8 cellular contexts compared by ENCODE assay signal in genomic region chr1:20731057-20731991, GRCh38. TPM values are rescaled to one million over a fixed set of nuclear protein-coding genes. Genes with fewer than 3 reads are reported as not detected.
DNase-seq lines count a peak whose midpoint lies in the region; ATAC-seq and TF ChIP-seq lines count a peak whose summit lies in the region.

No MANE protein-coding gene starts in this region.

- H3K27me3 ChIP-seq in BLaER1 (peaks cover 51% of the 10 kb centered on the region), GM23338 (ENCODE audit: insufficient read depth) (peaks cover 41% of the 10 kb centered on the region), subcutaneous abdominal adipose tissue (ENCODE audit: control insufficient read depth in 5 of 5, insufficient read depth in 4 of 5, low read length in 5 of 5) (peaks cover 29 to 39% (median 35%) of the 10 kb centered on the region in 5 donors)

- no peak overlapping the region for H2AFZ ChIP-seq in GM23338

- H3K9me3 ChIP-seq in BLaER1, result no peaks in the 10 kb centered on the region
- no peaks in the 10 kb centered on the region for H3K9me3 ChIP-seq in iPS-18c (ENCODE audit: control insufficient read depth, insufficient read depth, low read length)
- no peaks in the 10 kb centered on the region for H3K9me3 ChIP-seq in subcutaneous abdominal adipose tissue (ENCODE audit: control insufficient read depth in 5 of 5, low read length in 5 of 5)

- H3K4me2 ChIP-seq in BLaER1 (peak overlapping the region; percentile 100), GM23338 (peak overlapping the region; percentile 94)

- peak overlapping the region; percentile 66 for H3K4me3 ChIP-seq in BLaER1
- H3K4me3 ChIP-seq in GM23338, result peak overlapping the region; percentile 87
- peak overlapping the region; percentile 80 for H3K4me3 ChIP-seq in iPS-18c (ENCODE audit: insufficient read depth, low read depth, low read length)
- peak overlapping the region in 3 of 5 donors; percentile 47 to 80 (median 70) for H3K4me3 ChIP-seq in subcutaneous abdominal adipose tissue (ENCODE audit: low read depth in 1 of 5, low read length in 5 of 5)

- no peak for DNase-seq in GM23338 (ENCODE audit: low spot score)
- no peak for DNase-seq in activated CD8-positive, alpha-beta T cell treated with anti-CD3 and anti-CD28 coated beads, Interleukin-2, amount 10 ng/mL, durations not matched to agents 7 days and 5 days
- DNase-seq in H4 (ENCODE audit: low spot score), result no peak
- no peak for DNase-seq in NCI-H1092 (lab: John Stamatoyannopoulos, UW)
- DNase-seq in SIG-M5 treated with dmso at 0.1 percent for 504 hours (lab: John Stamatoyannopoulos, UW; ENCODE audit: unreplicated experiment), result no peak

- no peaks in the 10 kb centered on the region for H3K9me2 ChIP-seq in GM23338 (ENCODE audit: insufficient read depth)

- CTCF ChIA-PET in activated CD8-positive, alpha-beta T cell treated with anti-CD3 and anti-CD28 coated beads, Interleukin-2, amount 10 ng/mL, durations not matched to agents 7 days and 5 days (lab: Charles Lee), result interaction anchor here (1.0 to 4.1 kb wide), 3 partner anchors 11 to 464 kb away, joined by 3 to 15 read pairs (median 3); no protein-coding TSS in a partner anchor

- peak overlapping the region; percentile 75 for H3K4me3 Mint-ChIP-seq in GM23338
- H3K4me3 Mint-ChIP-seq in activated CD8-positive, alpha-beta T cell treated with anti-CD3 and anti-CD28 coated beads, Interleukin-2, amount 10 ng/mL, durations not matched to agents 7 days and 5 days, result peak overlapping the region; percentile 64

- no peaks in the 10 kb centered on the region for H3K79me2 ChIP-seq in GM23338 (replicated peaks; ENCODE audit: insufficient read depth)

- no peaks in the 10 kb centered on the region for H3K9me3 Mint-ChIP-seq in GM23338
- H3K9me3 Mint-ChIP-seq in activated CD8-positive, alpha-beta T cell treated with anti-CD3 and anti-CD28 coated beads, Interleukin-2, amount 10 ng/mL, durations not matched to agents 7 days and 5 days (ENCODE audit: insufficient read depth), result no peaks in the 10 kb centered on the region

- peaks cover 39% of the 10 kb centered on the region for H3K27me3 Mint-ChIP-seq in GM23338 (ENCODE audit: insufficient read depth, low read depth, poor library complexity)
- peaks cover 32% of the 10 kb centered on the region for H3K27me3 Mint-ChIP-seq in activated CD8-positive, alpha-beta T cell treated with anti-CD3 and anti-CD28 coated beads, Interleukin-2, amount 10 ng/mL, durations not matched to agents 7 days and 5 days (ENCODE audit: low read depth)

- peaks cover 16% of the 10 kb centered on the region; the same call in 1 of the 2 replicates for H3F3A ChIP-seq in GM23338 (replicated peaks; ENCODE audit: low read depth)

- no peak for TF ChIP-seq CTCF in GM23338 (conservative IDR thresholded peaks at IDR 0.05; ENCODE audit: low read depth in 2 of 2)

- H3K36me3 Mint-ChIP-seq in GM23338 (ENCODE audit: low read depth), result no peaks in the 10 kb centered on the region
- H3K36me3 Mint-ChIP-seq in activated CD8-positive, alpha-beta T cell treated with anti-CD3 and anti-CD28 coated beads, Interleukin-2, amount 10 ng/mL, durations not matched to agents 7 days and 5 days (ENCODE audit: low read depth), result peaks cover 4% of the 10 kb centered on the region

- H4K20me1 ChIP-seq in BLaER1 (peaks cover 36% of the 10 kb centered on the region), GM23338 (replicated peaks; ENCODE audit: insufficient read depth) (no peaks in the 10 kb centered on the region; the same call in 1 of the 2 replicates)

- ATAC-seq in GM23338, result no peak
- peak; percentile 24 for ATAC-seq in activated CD8-positive, alpha-beta T cell treated with anti-CD3 and anti-CD28 coated beads, Interleukin-2, amount 10 ng/mL, durations not matched to agents 7 days and 5 days

- POLR2A ChIA-PET in activated CD8-positive, alpha-beta T cell treated with anti-CD3 and anti-CD28 coated beads, Interleukin-2, amount 10 ng/mL, durations not matched to agents 7 days and 5 days (lab: Charles Lee), result interaction anchor here (0.6 to 1.5 kb wide), 4 partner anchors 14 to 55 kb away, joined by 3 to 7 read pairs (median 4); partner anchors contain the start of genes HP1BP3 and KIF17

- H3K9ac ChIP-seq in BLaER1, result 0 out of 2 replicates have a peak overlapping the region, but pooled peaks have one; percentile 4
- no peak overlapping the region for H3K9ac ChIP-seq in subcutaneous abdominal adipose tissue (ENCODE audit: low read length in 5 of 5)

- H3K4me1 Mint-ChIP-seq in GM23338, result peaks cover 28% of the 10 kb centered on the region
- peaks cover 20% of the 10 kb centered on the region for H3K4me1 Mint-ChIP-seq in activated CD8-positive, alpha-beta T cell treated with anti-CD3 and anti-CD28 coated beads, Interleukin-2, amount 10 ng/mL, durations not matched to agents 7 days and 5 days (ENCODE audit: low read depth)

- no peak overlapping the region for H3K27ac ChIP-seq in BLaER1
- no peak overlapping the region for H3K27ac ChIP-seq in GM23338 (ENCODE audit: low read depth)
- H3K27ac ChIP-seq in subcutaneous abdominal adipose tissue (ENCODE audit: low read depth, low read length), result no peak overlapping the region

- H3K4me1 ChIP-seq in BLaER1 (peaks cover 15% of the 10 kb centered on the region), GM23338 (ENCODE audit: insufficient read depth) (peaks cover 42% of the 10 kb centered on the region), subcutaneous abdominal adipose tissue (ENCODE audit: control insufficient read depth in 5 of 5, insufficient read depth in 5 of 5, low read length in 5 of 5) (peaks cover 2 to 24% (median 21%) of the 10 kb centered on the region in 5 donors)

- H3K27ac Mint-ChIP-seq in GM23338, result no peak overlapping the region
- H3K27ac Mint-ChIP-seq in activated CD8-positive, alpha-beta T cell treated with anti-CD3 and anti-CD28 coated beads, Interleukin-2, amount 10 ng/mL, durations not matched to agents 7 days and 5 days, result no peak overlapping the region

- H3K36me3 ChIP-seq in BLaER1, result no peaks in the 10 kb centered on the region
- no peaks in the 10 kb centered on the region for H3K36me3 ChIP-seq in GM23338 (ENCODE audit: insufficient read depth)
- H3K36me3 ChIP-seq in subcutaneous abdominal adipose tissue (ENCODE audit: control insufficient read depth in 5 of 5, insufficient read depth in 5 of 5, low read length in 5 of 5), result peaks cover 0 to 4% (median 0%) of the 10 kb centered on the region in 5 donors

TF ChIP-seq in GM23338, 12 proteins besides CTCF, POLR2A, EP300 and RAD21 (continues in another document):
- TF ChIP-seq ZNF331 (CRISPR knock-in tag; IDR thresholded peaks at IDR 0.05; ENCODE audit: low read depth) (no peak), EZH2phosphoT487 (IDR thresholded peaks at IDR 0.05; ENCODE audit: unreplicated experiment) (no peak)

RNA-seq across cellular contexts. Expression of gene SH2D5, which starts 1.2 kb away (rescaled TPM):
- total RNA-seq in GM23338 (2014; rRNA removed; shearing (Covaris generic)), result 24.8 and 29.2 TPM in 2 replicates
- polyA plus RNA-seq in GM23338 (2016; fragmentation: Nextera tagmentation; extraction: Ambion mirVana), result 4.6 and 5.0 TPM in 2 replicates
- total RNA-seq in activated CD8-positive, alpha-beta T cell treated with anti-CD3 and anti-CD28 coated beads, Interleukin-2, amount 10 ng/mL, durations not matched to agents 7 days and 5 days, result under 1 TPM in 1 of 2 experiments, not detected in 1; 0.05 TPM
- total RNA-seq in H4 (2014; rRNA removed; shearing (Covaris generic)), result 0.56 and 0.97 TPM in 2 replicates

RNA-seq across cellular contexts. Expression of gene KIF17, which starts 13.5 kb away (rescaled TPM):
- 13.3 and 18.6 TPM in 2 replicates for total RNA-seq in GM23338 (2014; rRNA removed; shearing (Covaris generic))
- polyA plus RNA-seq in GM23338 (2016; fragmentation: Nextera tagmentation; extraction: Ambion mirVana), result 5.9 and 7.4 TPM in 2 replicates
- total RNA-seq in activated CD8-positive, alpha-beta T cell treated with anti-CD3 and anti-CD28 coated beads, Interleukin-2, amount 10 ng/mL, durations not matched to agents 7 days and 5 days, result not detected
- total RNA-seq in H4 (2014; rRNA removed; shearing (Covaris generic)), result 0.10 TPM in 1 of 2 replicates, not detected in the other

RNA-seq across cellular contexts. Expression of gene HP1BP3, which starts 55.8 kb away (rescaled TPM):
- total RNA-seq in GM23338 (2014; rRNA removed; shearing (Covaris generic)), result 85.5 and 89.1 TPM in 2 replicates
- polyA plus RNA-seq in GM23338 (2016; fragmentation: Nextera tagmentation; extraction: Ambion mirVana), result 112 and 117 TPM in 2 replicates
- total RNA-seq in activated CD8-positive, alpha-beta T cell treated with anti-CD3 and anti-CD28 coated beads, Interleukin-2, amount 10 ng/mL, durations not matched to agents 7 days and 5 days, result 100 to 1,000 TPM; 316 to 324 TPM
- 112 and 163 TPM in 2 replicates for total RNA-seq in H4 (2014; rRNA removed; shearing (Covaris generic))

Comparison
In these comparisons a context has a peak if more than half of its experiments do, and no peak if none do; other contexts are left out.
1. RNA of gene SH2D5, which starts 1.2 kb away (total RNA-seq): 24.8 to 29.2 TPM in GM23338; 0.56 to 0.97 TPM in H4 and 0.05 TPM in activated CD8-positive, alpha-beta T cell treated with anti-CD3 and anti-CD28 coated beads, Interleukin-2, amount 10 ng/mL, durations not matched to agents 7 days and 5 days; every median in the first group is over 10 times any median in the second.
2. RNA of gene KIF17, which starts 13.5 kb away (total RNA-seq): 13.3 to 18.6 TPM in GM23338; 0.10 TPM in H4 and not detected in activated CD8-positive, alpha-beta T cell treated with anti-CD3 and anti-CD28 coated beads, Interleukin-2, amount 10 ng/mL, durations not matched to agents 7 days and 5 days; every median in the first group is over 10 times any median in the second.
3. Peak in every context shown above with its lines, with median percentiles within 50 percentile points of each other: H3K4me3 ChIP-seq.